In genomic region chr13:76993021-76993420, GRCh38 we compare ENCODE assay signal across 1 cellular context.
TF ChIP-seq lines count a peak whose summit lies in the region.

No MANE protein-coding gene starts in this region.

TF ChIP-seq in H1, 55 proteins besides CTCF, POLR2A, EP300 and RAD21:
- TF ChIP-seq GTF2F1 (IDR thresholded peaks at IDR 0.05; ENCODE audit: borderline replicate concordance, low read depth, low read length) (no peak), JUN (IDR thresholded peaks at IDR 0.05; ENCODE audit: low read depth, low read length) (no peak), TBP (IDR thresholded peaks at IDR 0.05; ENCODE audit: low read depth, low read length) (no peak), SP1 (IDR thresholded peaks at IDR 0.05; ENCODE audit: low read depth, low read length) (no peak), ATF2 (IDR thresholded peaks at IDR 0.05; ENCODE audit: low read length) (no peak), ATF3 (IDR thresholded peaks at IDR 0.05; ENCODE audit: insufficient read depth, low read depth, low read length) (no peak), SIRT6 (IDR thresholded peaks at IDR 0.05; ENCODE audit: low read length) (no peak), TEAD4 (IDR thresholded peaks at IDR 0.05; ENCODE audit: low read depth, low read length) (no peak), RBBP5 (IDR thresholded peaks at IDR 0.05; ENCODE audit: borderline replicate concordance, low read depth, low read length) (no peak), E2F6 (IDR thresholded peaks at IDR 0.05) (no peak), CREB1 (IDR thresholded peaks at IDR 0.05) (no peak), ASH2L (IDR thresholded peaks at IDR 0.05; ENCODE audit: low read length) (no peak)
